ENCODE assay signal across 17 cellular contexts in genomic region chr11:72773696-72774095, GRCh38. TPM values are rescaled to one million over a fixed set of nuclear protein-coding genes. Genes with fewer than 3 reads are reported as not detected.
DNase-seq lines count a peak whose midpoint lies in the region; ATAC-seq, FAIRE-seq and TF ChIP-seq lines count a peak whose summit lies in the region.
"Had no signal": no experiment of that assay in that cellular context is flagged by ENCODE, and none has a peak within 500 bp of the region (broad histone marks: within the 10 kb centered on the region; RNA-seq: fewer than 3 reads in every experiment).

No MANE protein-coding gene starts in this region.

- no peak overlapping the region for H3K27ac Mint-ChIP-seq in neural progenitor cell
- H3K27ac Mint-ChIP-seq: activated B cell treated with CpG ODN at 0.5 μM for 24 hours; activated CD8-positive, alpha-beta T cell treated with anti-CD3 and anti-CD28 coated beads for 36 hours; activated naive CD8-positive, alpha-beta T cell; activated T-cell treated with anti-CD3 and anti-CD28 coated beads, Interleukin-2, amount 50 U/mL, for 72 hours had no signal

- no peaks in the 10 kb centered on the region for H4K20me1 ChIP-seq in neural progenitor cell (ENCODE audit: low read depth)

- intact Hi-C loops in heart right ventricle (cut with DNase I), result loop anchor here in 2 of 10 donors (2.0 to 5.0 kb wide), 2 partner anchors 19 to 36 kb away; no protein-coding TSS in a partner anchor
- intact Hi-C loops in uterus (cut with DNase I; ENCODE audit: low total_unique reads), result no loop called here

- H3K27me3 ChIP-seq in right atrium auricular region (no peaks in the 10 kb centered on the region), heart right ventricle (no peaks in the 10 kb centered on the region), endocrine pancreas (ENCODE audit: control insufficient read depth, insufficient read depth, low read length) (no peaks in the 10 kb centered on the region), neural progenitor cell (no peaks in the 10 kb centered on the region), uterus (no peaks in the 10 kb centered on the region)
- H3K27me3 ChIP-seq: MG63 had no signal

- no peak for ATAC-seq in heart right ventricle
- no peak for ATAC-seq in GM19467 (IDR thresholded peaks at IDR 0.05; ENCODE audit: unreplicated experiment)
- ATAC-seq: naive thymus-derived CD4-positive, alpha-beta T cell had no signal

- H3K4me1 ChIP-seq in right atrium auricular region, result peaks cover 0 to 63% of the 10 kb centered on the region in 2 donors
- peaks cover 9 to 50% (median 37%) of the 10 kb centered on the region in 9 donors for H3K4me1 ChIP-seq in heart right ventricle
- no peaks in the 10 kb centered on the region for H3K4me1 ChIP-seq in endocrine pancreas (ENCODE audit: control insufficient read depth, insufficient read depth, low read length)
- H3K4me1 ChIP-seq in neural progenitor cell, result peaks cover 3% of the 10 kb centered on the region
- no peaks in the 10 kb centered on the region for H3K4me1 ChIP-seq in uterus

- DNase-seq in right atrium auricular region (ENCODE audit: low spot score) (no peak), heart right ventricle (no peak), neural progenitor cell (ENCODE audit: low spot score) (no peak), uterus (no peak), superior temporal gyrus (ENCODE audit: extremely low spot score) (no peak), RCC 7860 (ENCODE audit: low spot score) (no peak)
- DNase-seq: activated B cell treated with CpG ODN at 0.5 μM for 24 hours; activated CD8-positive, alpha-beta T cell treated with anti-CD3 and anti-CD28 coated beads for 36 hours; activated T-cell treated with anti-CD3 and anti-CD28 coated beads, Interleukin-2, amount 50 U/mL, for 72 hours; CD4-positive, alpha-beta memory T cell; DMS79; naive thymus-derived CD4-positive, alpha-beta T cell; NK-92 treated with Interleukin-12 subunit alpha and Interleukin-12 subunit beta, amount 100 ng/mL, for 24 hours had no signal

- FAIRE-seq in RCC 7860 (lab: Jason Lieb, UNC), result no peak

- no peaks in the 10 kb centered on the region for H3K79me2 ChIP-seq in neural progenitor cell (ENCODE audit: low read depth)

- no peak overlapping the region for H2AFZ ChIP-seq in neural progenitor cell (replicated peaks)

- peaks cover 45% of the 10 kb centered on the region for H3K4me1 Mint-ChIP-seq in neural progenitor cell

- no peak overlapping the region for H3K4me2 ChIP-seq in neural progenitor cell

- peak overlapping the region; percentile 8 for H3K9ac ChIP-seq in endocrine pancreas (ENCODE audit: control insufficient read depth, insufficient read depth, low read length)
- H3K9ac ChIP-seq in neural progenitor cell, result no peak overlapping the region

- H3K27ac ChIP-seq in right atrium auricular region, result peak overlapping the region; percentile 76 to 86
- peak overlapping the region in 5 of 10 donors; percentile 41 to 69 (median 53) for H3K27ac ChIP-seq in heart right ventricle
- H3K27ac ChIP-seq in neural progenitor cell, result no peak overlapping the region
- H3K27ac ChIP-seq in uterus, result peak overlapping the region; percentile 53 to 54

- no peaks in the 10 kb centered on the region for H3F3A ChIP-seq in neural progenitor cell (ENCODE audit: low read depth)

- H3K36me3 ChIP-seq in right atrium auricular region, result no peaks in the 10 kb centered on the region
- no peaks in the 10 kb centered on the region for H3K36me3 ChIP-seq in heart right ventricle
- H3K36me3 ChIP-seq in endocrine pancreas (ENCODE audit: control insufficient read depth, insufficient read depth, low read length), result no peaks in the 10 kb centered on the region
- no peaks in the 10 kb centered on the region for H3K36me3 ChIP-seq in neural progenitor cell
- no peaks in the 10 kb centered on the region for H3K36me3 ChIP-seq in uterus
- H3K36me3 ChIP-seq: MG63 had no signal

- 56 to 59% methylated on average over 6 of the region's 6 CpGs for WGBS in heart right ventricle, 2 donors

- H3K36me3 Mint-ChIP-seq in neural progenitor cell, result no peaks in the 10 kb centered on the region
- H3K36me3 Mint-ChIP-seq: activated naive CD8-positive, alpha-beta T cell had no signal

- no peak for TF ChIP-seq CTCF in right atrium auricular region (IDR thresholded peaks at IDR 0.05)
- TF ChIP-seq CTCF in heart right ventricle (IDR thresholded peaks at IDR 0.05), result no peak
- no peak for TF ChIP-seq CTCF in neural progenitor cell (IDR thresholded peaks at IDR 0.05)
- no peak for TF ChIP-seq CTCF in uterus (IDR thresholded peaks at IDR 0.05)

- H3K4me3 Mint-ChIP-seq in neural progenitor cell, result peak overlapping the region; percentile 5
- H3K4me3 Mint-ChIP-seq: activated B cell treated with CpG ODN at 0.5 μM for 24 hours; activated CD8-positive, alpha-beta T cell treated with anti-CD3 and anti-CD28 coated beads for 36 hours; activated naive CD8-positive, alpha-beta T cell; activated T-cell treated with anti-CD3 and anti-CD28 coated beads, Interleukin-2, amount 50 U/mL, for 72 hours; CD4-positive, alpha-beta memory T cell; naive thymus-derived CD4-positive, alpha-beta T cell had no signal

- no peaks in the 10 kb centered on the region for H3K9me3 Mint-ChIP-seq in neural progenitor cell
- H3K9me3 Mint-ChIP-seq: activated B cell treated with CpG ODN at 0.5 μM for 24 hours; activated CD8-positive, alpha-beta T cell treated with anti-CD3 and anti-CD28 coated beads for 36 hours; activated T-cell treated with anti-CD3 and anti-CD28 coated beads, Interleukin-2, amount 50 U/mL, for 72 hours; CD4-positive, alpha-beta memory T cell; naive thymus-derived CD4-positive, alpha-beta T cell had no signal

- peaks cover 3% of the 10 kb centered on the region for H3K27me3 Mint-ChIP-seq in neural progenitor cell (ENCODE audit: insufficient read depth, low read depth)
- H3K27me3 Mint-ChIP-seq: activated B cell treated with CpG ODN at 0.5 μM for 24 hours; activated CD8-positive, alpha-beta T cell treated with anti-CD3 and anti-CD28 coated beads for 36 hours; activated naive CD8-positive, alpha-beta T cell; CD4-positive, alpha-beta memory T cell; naive thymus-derived CD4-positive, alpha-beta T cell had no signal

- H3K9me3 ChIP-seq in right atrium auricular region, result no peaks in the 10 kb centered on the region
- H3K9me3 ChIP-seq in heart right ventricle, result no peaks in the 10 kb centered on the region
- no peaks in the 10 kb centered on the region for H3K9me3 ChIP-seq in endocrine pancreas (ENCODE audit: control insufficient read depth, low read length)
- no peaks in the 10 kb centered on the region for H3K9me3 ChIP-seq in neural progenitor cell (ENCODE audit: low read depth)
- H3K9me3 ChIP-seq in uterus, result no peaks in the 10 kb centered on the region
- H3K9me3 ChIP-seq: MG63 had no signal

- H3K4me3 ChIP-seq in right atrium auricular region, result no peak overlapping the region
- no peak overlapping the region for H3K4me3 ChIP-seq in heart right ventricle
- H3K4me3 ChIP-seq in endocrine pancreas (ENCODE audit: control insufficient read depth, insufficient read depth, low read length), result no peak overlapping the region
- no peak overlapping the region for H3K4me3 ChIP-seq in neural progenitor cell
- H3K4me3 ChIP-seq in uterus, result no peak overlapping the region
- H3K4me3 ChIP-seq: MG63 had no signal

- TF ChIP-seq POLR2A in uterus (IDR thresholded peaks at IDR 0.05), result no peak

RNA-seq across cellular contexts. Expression of gene STARD10, which starts 20.2 kb away (rescaled TPM):
- 100 to 1,000 TPM in 1 of 2 donors, 10 to 100 TPM in 1; 77.0 to 112 TPM for total RNA-seq in right atrium auricular region
- total RNA-seq in heart right ventricle, result 10 to 100 TPM; 36.1 to 97.9 (median 51.3) TPM
- 100 to 1,000 TPM in 1 of 2 donors, 10 to 100 TPM in 1; 40.8 to 291 TPM for polyA plus RNA-seq in heart right ventricle
- 13.0 and 17.7 TPM in 2 replicates for total RNA-seq in neural progenitor cell (ENCODE audit: low replicate concordance)
- total RNA-seq in uterus, result 10 to 100 TPM; 19.1 to 85.3 (median 53.0) TPM

RNA-seq across cellular contexts. Expression of gene ARAP1, which starts 21.5 kb away (rescaled TPM):
- 10 to 100 TPM; 74.0 to 83.8 TPM for total RNA-seq in right atrium auricular region
- 10 to 100 TPM; 30.4 to 68.3 (median 40.8) TPM for total RNA-seq in heart right ventricle
- 10 to 100 TPM; 35.8 to 58.7 TPM for polyA plus RNA-seq in heart right ventricle
- total RNA-seq in neural progenitor cell (ENCODE audit: low replicate concordance), result 17.6 and 46.1 TPM in 2 replicates
- total RNA-seq in uterus, result 100 to 1,000 TPM in 1 of 4 donors, 10 to 100 TPM in 3; 21.3 to 222 (median 70.4) TPM

RNA-seq across cellular contexts. Expression of gene ATG16L2, which starts 40.5 kb away (rescaled TPM):
- 10 to 100 TPM in 1 of 2 donors, 1 to 10 TPM in 1; 9.0 to 10.0 TPM for total RNA-seq in right atrium auricular region
- 10 to 100 TPM in 7 of 10 donors, 1 to 10 TPM in 3; 8.0 to 23.9 (median 12.3) TPM for total RNA-seq in heart right ventricle
- 10 to 100 TPM; 10.3 to 66.9 TPM for polyA plus RNA-seq in heart right ventricle
- 20.5 and 38.0 TPM in 2 replicates for total RNA-seq in neural progenitor cell (ENCODE audit: low replicate concordance)
- 10 to 100 TPM; 20.7 to 57.6 (median 32.3) TPM for total RNA-seq in uterus
